ENCODE assay signal across 24 cellular contexts in genomic region chr10:75018233-75018632, GRCh38.
DNase-seq lines count a peak whose midpoint lies in the region; ATAC-seq, FAIRE-seq and TF ChIP-seq lines count a peak whose summit lies in the region.
"Had no signal": no experiment of that assay in that cellular context is flagged by ENCODE, and none has a peak within 500 bp of the region (broad histone marks: within the 10 kb centered on the region; RNA-seq: fewer than 3 reads in every experiment).

No MANE protein-coding gene starts in this region.

- no peaks in the 10 kb centered on the region for H3K27me3 Mint-ChIP-seq in WTC11 (ENCODE audit: low read depth)
- no peaks in the 10 kb centered on the region for H3K27me3 Mint-ChIP-seq in natural killer cell treated with Interleukin-12 subunit alpha and Interleukin-12 subunit beta and Interleukin-15 and Interleukin-18, amount 100 ng/mL, for 72 hours
- H3K27me3 Mint-ChIP-seq: naive thymus-derived CD8-positive, alpha-beta T cell had no signal

- no peak for TF ChIP-seq POLR2A in GM12891 (IDR thresholded peaks at IDR 0.05; ENCODE audit: low read depth, low read length)

- no peaks in the 10 kb centered on the region for H3K9me2 ChIP-seq in Loucy (replicated peaks; ENCODE audit: low read depth, low read length)

- no peaks in the 10 kb centered on the region for H3K9me3 ChIP-seq in Loucy (ENCODE audit: insufficient read depth, low read depth, low read length)
- H3K9me3 ChIP-seq: BE2C, lower lobe of right lung had no signal

- H3K4me2 ChIP-seq in Loucy (ENCODE audit: low read depth, low read length, poor library complexity, severe bottlenecking), result no peak overlapping the region
- H3K4me2 ChIP-seq: KMS-11, PC-9 had no signal

- CTCF ChIA-PET in WTC11 (lab: Charles Lee), result interaction anchor here (1.0 to 1.2 kb wide), 2 partner anchors 220 to 279 kb away, joined by 3 read pairs; no protein-coding TSS in a partner anchor

- H3K27me3 ChIP-seq in Loucy (ENCODE audit: insufficient read depth, low read length, poor library complexity, severe bottlenecking), result no peaks in the 10 kb centered on the region
- H3K27me3 ChIP-seq: BE2C had no signal

- no peak for TF ChIP-seq CTCF in Loucy (conservative IDR thresholded peaks at IDR 0.05; ENCODE audit: low read length)
- no peak for TF ChIP-seq CTCF in WTC11 (IDR thresholded peaks at IDR 0.05)

- no peaks in the 10 kb centered on the region for H4K20me1 ChIP-seq in Loucy (ENCODE audit: insufficient read depth, low read length, poor library complexity, severe bottlenecking)

- H3K79me2 ChIP-seq in Loucy (ENCODE audit: insufficient read depth, low read length), result peaks cover 5% of the 10 kb centered on the region; the same call in 1 of the 2 replicates

- ATAC-seq in WTC11, result no peak
- peak; percentile 58 to 78 for ATAC-seq in natural killer cell treated with Interleukin-12 subunit alpha and Interleukin-12 subunit beta and Interleukin-15 and Interleukin-18, amount 100 ng/mL, for 72 hours
- ATAC-seq: activated CD4-positive, CD25-positive, alpha-beta regulatory T cell treated with anti-CD3 and anti-CD28 coated beads, Interleukin-2, amount 50 U/mL, for 24 hours; lower lobe of right lung; naive thymus-derived CD8-positive, alpha-beta T cell; stimulated activated effector memory CD8-positive, alpha-beta T cell treated with anti-CD3 and anti-CD28 coated beads, Interleukin-12 subunit alpha, Interleukin-12 subunit beta, amount 100 ng/mL, for 72 hours had no signal

- H3K4me3 ChIP-seq in Loucy (ENCODE audit: low read length, poor library complexity, severe bottlenecking), result no peak overlapping the region
- H3K4me3 ChIP-seq: lower lobe of right lung, PC-9 had no signal

- H3K9me3 Mint-ChIP-seq in WTC11, result no peaks in the 10 kb centered on the region
- H3K9me3 Mint-ChIP-seq in natural killer cell treated with Interleukin-12 subunit alpha and Interleukin-12 subunit beta and Interleukin-15 and Interleukin-18, amount 100 ng/mL, for 72 hours, result no peaks in the 10 kb centered on the region
- H3K9me3 Mint-ChIP-seq: HFFc6; naive thymus-derived CD8-positive, alpha-beta T cell; stimulated activated effector memory CD8-positive, alpha-beta T cell treated with anti-CD3 and anti-CD28 coated beads, Interleukin-12 subunit alpha, Interleukin-12 subunit beta, amount 100 ng/mL, for 72 hours had no signal

- H3K4me3 Mint-ChIP-seq in WTC11, result no peak overlapping the region
- H3K4me3 Mint-ChIP-seq in natural killer cell treated with Interleukin-12 subunit alpha and Interleukin-12 subunit beta and Interleukin-15 and Interleukin-18, amount 100 ng/mL, for 72 hours, result peak overlapping the region; percentile 48
- H3K4me3 Mint-ChIP-seq: HFFc6; naive thymus-derived CD8-positive, alpha-beta T cell; stimulated activated effector memory CD8-positive, alpha-beta T cell treated with anti-CD3 and anti-CD28 coated beads, Interleukin-12 subunit alpha, Interleukin-12 subunit beta, amount 100 ng/mL, for 72 hours had no signal

- peak overlapping the region; percentile 15 for H3K27ac Mint-ChIP-seq in WTC11
- H3K27ac Mint-ChIP-seq in natural killer cell treated with Interleukin-12 subunit alpha and Interleukin-12 subunit beta and Interleukin-15 and Interleukin-18, amount 100 ng/mL, for 72 hours, result peak overlapping the region; percentile 69 to 84
- H3K27ac Mint-ChIP-seq: HFFc6 had no signal

- H3K36me3 Mint-ChIP-seq in WTC11, result peaks cover 7% of the 10 kb centered on the region; the same call in 1 of the 2 replicates
- peaks cover 4% of the 10 kb centered on the region for H3K36me3 Mint-ChIP-seq in natural killer cell treated with Interleukin-12 subunit alpha and Interleukin-12 subunit beta and Interleukin-15 and Interleukin-18, amount 100 ng/mL, for 72 hours

- H3K4me1 Mint-ChIP-seq in WTC11, result peaks cover 19% of the 10 kb centered on the region
- peaks cover 40 to 57% of the 10 kb centered on the region in 2 donors for H3K4me1 Mint-ChIP-seq in natural killer cell treated with Interleukin-12 subunit alpha and Interleukin-12 subunit beta and Interleukin-15 and Interleukin-18, amount 100 ng/mL, for 72 hours (ENCODE audit: low read depth in 2 of 2)

- peaks cover 67% of the 10 kb centered on the region for H3K4me1 ChIP-seq in Loucy (ENCODE audit: insufficient read depth, low read length, poor library complexity, severe bottlenecking)

- H2AFZ ChIP-seq in Loucy (ENCODE audit: low read length), result no peak overlapping the region
- H2AFZ ChIP-seq: PC-9 had no signal

- DNase-seq in NCI-H1092 treated with DMSO at 0.1 percent for 48 hours (lab: John Stamatoyannopoulos, UW) (peak; percentile 54), NCI-H1092 (lab: John Stamatoyannopoulos, UW) (no peak), WTC11 (ENCODE audit: low spot score) (no peak), GM12891 (ENCODE audit: insufficient read length, low spot score) (no peak), SW 1271 (lab: John Stamatoyannopoulos, UW) (no peak), HCEC 1CT (no peak)
- DNase-seq in natural killer cell treated with Interleukin-12 subunit alpha and Interleukin-12 subunit beta and Interleukin-15 and Interleukin-18, amount 100 ng/mL, for 72 hours (ENCODE audit: low spot score), result peak; percentile 74
- DNase-seq: 8988T; activated naive CD4-positive, alpha-beta T cell treated with Interleukin-2 at 50 U/mL for 16 hours; BE2C; HFFc6; islet precursor cell; lower lobe of right lung; naive thymus-derived CD8-positive, alpha-beta T cell; NCI-H526; PC-9; stimulated activated CD4-positive, alpha-beta T cell treated with anti-CD3 and anti-CD28 coated beads, Interleukin-12 subunit alpha, Interleukin-12 subunit beta, amount 100 ng/mL, for 4 hours had no signal

- no peak for FAIRE-seq in GM12891 (lab: Jason Lieb, UNC)
- FAIRE-seq: astrocyte, D721Med, G401.6 had no signal

- peaks cover 52% of the 10 kb centered on the region; the same call in 1 of the 2 replicates for H3K36me3 ChIP-seq in Loucy (ENCODE audit: insufficient read depth, low read length)

- peak overlapping the region; percentile 37 for H3K9ac ChIP-seq in Loucy (ENCODE audit: low read depth, low read length, poor library complexity, severe bottlenecking)
- H3K9ac ChIP-seq: KMS-11 had no signal

- POLR2A ChIA-PET in WTC11 (lab: Charles Lee), result no interaction called here

- H3F3A ChIP-seq in Loucy (ENCODE audit: low read depth), result no peaks in the 10 kb centered on the region

TF ChIP-seq in WTC11, 78 proteins besides CTCF, POLR2A, EP300 and RAD21 (continues in another document):
- TF ChIP-seq FOXP1 (CRISPR knock-in tag; IDR thresholded peaks at IDR 0.05; ENCODE audit: borderline replicate concordance) (no peak), MYBL2 (CRISPR knock-in tag; IDR thresholded peaks at IDR 0.05) (no peak)
- TF ChIP-seq, protein P1, sequence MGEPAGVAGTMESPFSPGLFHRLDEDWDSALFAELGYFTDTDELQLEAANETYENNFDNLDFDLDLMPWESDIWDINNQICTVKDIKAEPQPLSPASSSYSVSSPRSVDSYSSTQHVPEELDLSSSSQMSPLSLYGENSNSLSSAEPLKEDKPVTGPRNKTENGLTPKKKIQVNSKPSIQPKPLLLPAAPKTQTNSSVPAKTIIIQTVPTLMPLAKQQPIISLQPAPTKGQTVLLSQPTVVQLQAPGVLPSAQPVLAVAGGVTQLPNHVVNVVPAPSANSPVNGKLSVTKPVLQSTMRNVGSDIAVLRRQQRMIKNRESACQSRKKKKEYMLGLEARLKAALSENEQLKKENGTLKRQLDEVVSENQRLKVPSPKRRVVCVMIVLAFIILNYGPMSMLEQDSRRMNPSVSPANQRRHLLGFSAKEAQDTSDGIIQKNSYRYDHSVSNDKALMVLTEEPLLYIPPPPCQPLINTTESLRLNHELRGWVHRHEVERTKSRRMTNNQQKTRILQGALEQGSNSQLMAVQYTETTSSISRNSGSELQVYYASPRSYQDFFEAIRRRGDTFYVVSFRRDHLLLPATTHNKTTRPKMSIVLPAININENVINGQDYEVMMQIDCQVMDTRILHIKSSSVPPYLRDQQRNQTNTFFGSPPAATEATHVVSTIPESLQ (CRISPR knock-in tag; IDR thresholded peaks at IDR 0.05), result no peak

TF ChIP-seq in GM12891, 5 proteins besides CTCF, POLR2A, EP300 and RAD21:
- no peak for TF ChIP-seq POU2F2 (IDR thresholded peaks at IDR 0.05; ENCODE audit: low read depth, low read length)
- no peak for TF ChIP-seq SPI1 (IDR thresholded peaks at IDR 0.05; ENCODE audit: low read depth, low read length)
- no peak for TF ChIP-seq POLR2AphosphoS5 (IDR thresholded peaks at IDR 0.05; ENCODE audit: low read depth, low read length)
- TF ChIP-seq PAX5 (IDR thresholded peaks at IDR 0.05; ENCODE audit: insufficient read depth, low read length, severe bottlenecking), result no peak
- TF ChIP-seq TAF1 (IDR thresholded peaks at IDR 0.05; ENCODE audit: low read depth, low read length), result no peak

Comparison
In these comparisons a context has a peak if more than half of its experiments do, and no peak if none do; other contexts are left out.
1. DNase-seq: peak in NCI-H1092 treated with DMSO at 0.1 percent for 48 hours (single experiment) and natural killer cell treated with Interleukin-12 subunit alpha and Interleukin-12 subunit beta and Interleukin-15 and Interleukin-18, amount 100 ng/mL, for 72 hours (single experiment); none in NCI-H1092 (single experiment), WTC11 (single experiment), GM12891 (single experiment), SW 1271 (0 of 2) and HCEC 1CT (single experiment).